In the genomic region with DNA sequence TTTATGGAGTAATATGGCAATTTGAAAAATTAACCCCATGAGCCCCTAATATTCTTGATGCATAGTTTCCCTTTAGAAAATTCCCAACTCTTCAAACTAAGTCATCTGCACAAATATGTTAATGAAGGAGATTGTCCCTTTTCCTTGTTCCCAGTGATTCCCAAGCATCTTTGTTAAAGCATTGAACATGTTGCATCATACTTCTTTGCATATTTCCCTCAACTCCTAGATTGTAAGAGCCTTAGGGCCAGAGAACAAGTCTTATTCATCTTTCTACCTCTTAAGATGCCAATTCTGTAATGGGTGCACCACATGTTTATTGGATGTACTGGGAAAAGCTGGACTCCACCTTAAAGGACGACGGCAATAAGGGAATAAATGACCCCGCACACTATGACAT, we compare ENCODE assay signal across 29 cellular contexts.
"Had no signal": no experiment of that assay in that cellular context is flagged by ENCODE, and none has a peak within 500 bp of the region (broad histone marks: within the 10 kb centered on the region; RNA-seq: fewer than 3 reads in every experiment).

No MANE protein-coding gene starts in this region.

- H3K9me3 ChIP-seq: left ventricle myocardium inferior, neutrophil, ovary, sigmoid colon, tibial nerve, uterus had no signal

- H3K4me1 Mint-ChIP-seq: immature natural killer cell; naive B cell; natural killer cell; neural progenitor cell; stimulated activated memory B cell treated with anti-CD40 and anti-IgM and Interleukin-4, amounts not matched to agents 10 μg/mL and 1 μg/mL and 100 μg/mL, for 72 hours; stimulated activated naive CD8-positive, alpha-beta T cell treated with anti-CD3 and anti-CD28 coated beads, Interleukin-15, amount 100 ng/mL, for 72 hours had no signal

- ATAC-seq: natural killer cell; right cardiac atrium; stimulated activated memory B cell treated with anti-CD40 and anti-IgM and Interleukin-4, amounts not matched to agents 10 μg/mL and 1 μg/mL and 100 μg/mL, for 72 hours; stimulated activated naive CD8-positive, alpha-beta T cell treated with anti-CD3 and anti-CD28 coated beads, Interleukin-15, amount 100 ng/mL, for 72 hours had no signal

- DNase-seq: hypothalamus; immature natural killer cell; left ventricle myocardium inferior; mesendoderm; naive B cell; natural killer cell; nephron progenitor cell; occipital lobe; ovary; retina; right cardiac atrium; sigmoid colon; small intestine; stimulated activated CD4-positive, alpha-beta T cell treated with anti-CD3 and anti-CD28 coated beads, Interleukin-1b, Interleukin-23, amount 100 ng/mL, for 48 hours; stimulated activated CD4-positive, alpha-beta T cell treated with anti-CD3 and anti-CD28 coated beads, Interleukin-2, amount 100 ng/mL, for 48 hours; stimulated activated CD4-positive, alpha-beta T cell treated with anti-CD3 and anti-CD28 coated beads, Interleukin-4, amount 100 ng/mL, for 4 hours; stimulated activated CD8-positive, alpha-beta memory T cell treated with anti-CD3 and anti-CD28 coated beads, Interleukin-4, amount 100 ng/mL, for 48 hours; stimulated activated naive CD4-positive, alpha-beta T cell treated with Interleukin-2 at 50 U/mL for 16 hours; stimulated activated naive CD8-positive, alpha-beta T cell treated with anti-CD3 and anti-CD28 coated beads, Interleukin-15, amount 100 ng/mL, for 72 hours; substantia nigra; uterus had no signal

- H3K36me3 Mint-ChIP-seq: immature natural killer cell; mesothelial cell of epicardium; naive B cell; natural killer cell; neural progenitor cell; stimulated activated memory B cell treated with anti-CD40 and anti-IgM and Interleukin-4, amounts not matched to agents 10 μg/mL and 1 μg/mL and 100 μg/mL, for 72 hours; type B pancreatic cell had no signal

- H2AFZ ChIP-seq: neural progenitor cell had no signal

- H3K27ac ChIP-seq: left ventricle myocardium inferior, neural progenitor cell, ovary, sigmoid colon, tibial nerve, uterus had no signal

- H3K27me3 ChIP-seq: neural progenitor cell, neutrophil, ovary, sigmoid colon, tibial nerve, uterus had no signal

- H3K4me2 ChIP-seq: neural progenitor cell had no signal

- H3K27me3 Mint-ChIP-seq: naive B cell; progenitor cell of endocrine pancreas; stimulated activated memory B cell treated with anti-CD40 and anti-IgM and Interleukin-4, amounts not matched to agents 10 μg/mL and 1 μg/mL and 100 μg/mL, for 72 hours; stimulated activated naive CD8-positive, alpha-beta T cell treated with anti-CD3 and anti-CD28 coated beads, Interleukin-15, amount 100 ng/mL, for 72 hours; type B pancreatic cell had no signal

- H3K27ac Mint-ChIP-seq: immature natural killer cell; mesothelial cell of epicardium; naive B cell; natural killer cell; nephron progenitor cell; neural progenitor cell; progenitor cell of endocrine pancreas; stimulated activated memory B cell treated with anti-CD40 and anti-IgM and Interleukin-4, amounts not matched to agents 10 μg/mL and 1 μg/mL and 100 μg/mL, for 72 hours; stimulated activated naive CD8-positive, alpha-beta T cell treated with anti-CD3 and anti-CD28 coated beads, Interleukin-15, amount 100 ng/mL, for 72 hours; type B pancreatic cell had no signal

- H3K4me3 Mint-ChIP-seq: immature natural killer cell; mesothelial cell of epicardium; naive B cell; natural killer cell; nephron progenitor cell; neural progenitor cell; stimulated activated memory B cell treated with anti-CD40 and anti-IgM and Interleukin-4, amounts not matched to agents 10 μg/mL and 1 μg/mL and 100 μg/mL, for 72 hours; stimulated activated naive CD8-positive, alpha-beta T cell treated with anti-CD3 and anti-CD28 coated beads, Interleukin-15, amount 100 ng/mL, for 72 hours; type B pancreatic cell had no signal

- H3K4me3 ChIP-seq: left ventricle myocardium inferior, lung, neural progenitor cell, ovary, sigmoid colon, tibial nerve, uterus had no signal

- H3K36me3 ChIP-seq: left ventricle myocardium inferior, neural progenitor cell, neutrophil, ovary, sigmoid colon, tibial nerve, uterus had no signal

- H3K4me1 ChIP-seq: neural progenitor cell, sigmoid colon, tibial nerve, uterus had no signal

- H3K9me3 Mint-ChIP-seq: immature natural killer cell; mesothelial cell of epicardium; naive B cell; natural killer cell; nephron progenitor cell; neural progenitor cell; stimulated activated memory B cell treated with anti-CD40 and anti-IgM and Interleukin-4, amounts not matched to agents 10 μg/mL and 1 μg/mL and 100 μg/mL, for 72 hours; stimulated activated naive CD8-positive, alpha-beta T cell treated with anti-CD3 and anti-CD28 coated beads, Interleukin-15, amount 100 ng/mL, for 72 hours; type B pancreatic cell had no signal

- H3K9ac ChIP-seq: neural progenitor cell had no signal
